In genomic region chr10:95459446-95459845, GRCh38 we compare ENCODE assay signal across 1 cellular context.
TF ChIP-seq lines count a peak whose summit lies in the region.

No MANE protein-coding gene starts in this region.

TF ChIP-seq in GM23338, 12 proteins besides CTCF, POLR2A, EP300 and RAD21:
- TF ChIP-seq ZNF462 (CRISPR knock-in tag; IDR thresholded peaks at IDR 0.05) (no peak), ETS1 (IDR thresholded peaks at IDR 0.05) (no peak), NANOG (IDR thresholded peaks at IDR 0.05; ENCODE audit: borderline replicate concordance) (no peak), EZH2 (IDR thresholded peaks at IDR 0.05; ENCODE audit: low read depth, unreplicated experiment) (no peak), ZNF114 (CRISPR knock-in tag; IDR thresholded peaks at IDR 0.05) (no peak), ZNF331 (CRISPR knock-in tag; IDR thresholded peaks at IDR 0.05; ENCODE audit: low read depth) (no peak), JUNB (IDR thresholded peaks at IDR 0.05; ENCODE audit: unreplicated experiment) (no peak)
